Comparison of ENCODE assay signal across 23 cellular contexts in genomic region chr7:29207023-29207422, GRCh38. TPM values are rescaled to one million over a fixed set of nuclear protein-coding genes. Genes with fewer than 3 reads are reported as not detected.
DNase-seq lines count a peak whose midpoint lies in the region; ATAC-seq lines count a peak whose summit lies in the region.
"Had no signal": no experiment of that assay in that cellular context is flagged by ENCODE, and none has a peak within 500 bp of the region (broad histone marks: within the 10 kb centered on the region; RNA-seq: fewer than 3 reads in every experiment).

No MANE protein-coding gene starts in this region.

- peak; percentile 6 to 12 for DNase-seq in AML-193 (lab: John Stamatoyannopoulos, UW)
- DNase-seq in CD8-positive, alpha-beta memory T cell, result no peak
- peak; percentile 44 to 68 for DNase-seq in NOMO-1 (lab: John Stamatoyannopoulos, UW; ENCODE audit: unreplicated experiment in 2 of 2)
- no peak for DNase-seq in effector memory CD8-positive, alpha-beta T cell
- DNase-seq in AG08396 (ENCODE audit: low spot score), result no peak
- no peak for DNase-seq in ecto neural progenitor cell (ENCODE audit: low spot score)
- no peak for DNase-seq in kidney glomerular epithelial cell (lab: John Stamatoyannopoulos, UW)
- DNase-seq: activated naive CD8-positive, alpha-beta T cell treated with anti-CD3 and anti-CD28 coated beads, Interleukin-2, amount 50 U/mL, for 24 hours; body of pancreas; CD4-positive, alpha-beta memory T cell; DMS79; effector memory CD4-positive, alpha-beta T cell; islet precursor cell; Karpas-422; NCI-H1105; NCI-H2029 treated with DMSO at 0.1 percent for 48 hours; NCI-H345; stimulated activated CD4-positive, alpha-beta T cell treated with anti-CD3 and anti-CD28 coated beads, Interleukin-4, amount 100 ng/mL, for 24 hours; tibial artery had no signal

- H3K36me3 Mint-ChIP-seq in CD8-positive, alpha-beta memory T cell, result no peaks in the 10 kb centered on the region
- no peaks in the 10 kb centered on the region for H3K36me3 Mint-ChIP-seq in effector memory CD8-positive, alpha-beta T cell (ENCODE audit: insufficient read depth)
- H3K36me3 Mint-ChIP-seq: CD4-positive, alpha-beta memory T cell had no signal

- H3K4me3 Mint-ChIP-seq in CD8-positive, alpha-beta memory T cell, result peak overlapping the region in 1 of 7 donors; percentile 49
- H3K4me3 Mint-ChIP-seq in effector memory CD8-positive, alpha-beta T cell, result peak overlapping the region in 1 of 2 donors; percentile 13
- H3K4me3 Mint-ChIP-seq: activated naive CD8-positive, alpha-beta T cell treated with anti-CD3 and anti-CD28 coated beads, Interleukin-2, amount 50 U/mL, for 24 hours; CD4-positive, alpha-beta memory T cell; stimulated activated naive CD8-positive, alpha-beta T cell treated with anti-CD3 and anti-CD28 coated beads, Interleukin-15, Interleukin-2, amounts not matched to agents 100 ng/mL and 50 ng/mL, for 24 hours had no signal

- H3K9me3 ChIP-seq in CD8-positive, alpha-beta memory T cell (ENCODE audit: low read length), result no peaks in the 10 kb centered on the region
- H3K9me3 ChIP-seq: body of pancreas, tibial artery had no signal

- ATAC-seq in effector memory CD8-positive, alpha-beta T cell (replicated peaks), result peak; percentile 14
- ATAC-seq in GM21723 (IDR thresholded peaks at IDR 0.05; ENCODE audit: unreplicated experiment), result no peak
- ATAC-seq: activated CD4-positive, CD25-positive, alpha-beta regulatory T cell treated with anti-CD3 and anti-CD28 coated beads, Interleukin-2, amount 50 U/mL, for 24 hours had no signal

- no peak overlapping the region for H3K4me3 ChIP-seq in CD8-positive, alpha-beta memory T cell (ENCODE audit: low read length)
- H3K4me3 ChIP-seq: body of pancreas, tibial artery had no signal

- CTCF ChIA-PET in CD8-positive, alpha-beta memory T cell (lab: Charles Lee), result interaction anchor here (1.2 kb wide), 1 partner anchor 17 kb away, joined by 3 read pairs; no protein-coding TSS in a partner anchor

- peaks cover 37 to 57% (median 54%) of the 10 kb centered on the region in 3 donors for H3K4me1 Mint-ChIP-seq in CD8-positive, alpha-beta memory T cell
- peaks cover 26 to 39% of the 10 kb centered on the region in 2 donors for H3K4me1 Mint-ChIP-seq in effector memory CD8-positive, alpha-beta T cell (ENCODE audit: low read depth in 2 of 2)

- H3K4me1 ChIP-seq in CD8-positive, alpha-beta memory T cell (ENCODE audit: insufficient read depth, low read length), result peaks cover 12% of the 10 kb centered on the region
- H3K4me1 ChIP-seq: tibial artery had no signal

- no peaks in the 10 kb centered on the region for H3K27me3 ChIP-seq in CD8-positive, alpha-beta memory T cell (ENCODE audit: insufficient read depth, low read length, poor library complexity, severe bottlenecking)
- H3K27me3 ChIP-seq: body of pancreas had no signal

- no peaks in the 10 kb centered on the region for H3K9me3 Mint-ChIP-seq in CD8-positive, alpha-beta memory T cell
- H3K9me3 Mint-ChIP-seq in effector memory CD8-positive, alpha-beta T cell, result no peaks in the 10 kb centered on the region
- H3K9me3 Mint-ChIP-seq: activated naive CD8-positive, alpha-beta T cell treated with anti-CD3 and anti-CD28 coated beads, Interleukin-2, amount 50 U/mL, for 24 hours; activated T-helper 2 cell treated with anti-CD3 and anti-CD28 coated beads, Interferon-gamma antibody, Interleukin-2, Interleukin-4, amounts not matched to agents 10 μg/mL and 5 μg/mL and 100 μg/mL, durations not matched to agents 14 hours and 24 hours and 36 hours; stimulated activated naive CD8-positive, alpha-beta T cell treated with anti-CD3 and anti-CD28 coated beads, Interleukin-15, Interleukin-2, amounts not matched to agents 100 ng/mL and 50 ng/mL, for 24 hours had no signal

- no peaks in the 10 kb centered on the region for H3K36me3 ChIP-seq in CD8-positive, alpha-beta memory T cell (ENCODE audit: insufficient read depth, low read length)
- H3K36me3 ChIP-seq: tibial artery had no signal

- H3K27ac Mint-ChIP-seq in CD8-positive, alpha-beta memory T cell, result peak overlapping the region in 5 of 8 donors; percentile 2 to 63 (median 20)
- H3K27ac Mint-ChIP-seq in effector memory CD8-positive, alpha-beta T cell, result peak overlapping the region in 1 of 2 donors; percentile 17
- H3K27ac Mint-ChIP-seq: activated naive CD8-positive, alpha-beta T cell treated with anti-CD3 and anti-CD28 coated beads, Interleukin-2, amount 50 U/mL, for 24 hours; activated T-helper 2 cell treated with anti-CD3 and anti-CD28 coated beads, Interferon-gamma antibody, Interleukin-2, Interleukin-4, amounts not matched to agents 10 μg/mL and 5 μg/mL and 100 μg/mL, durations not matched to agents 14 hours and 24 hours and 36 hours; CD4-positive, alpha-beta memory T cell; stimulated activated naive CD8-positive, alpha-beta T cell treated with anti-CD3 and anti-CD28 coated beads, Interleukin-15, Interleukin-2, amounts not matched to agents 100 ng/mL and 50 ng/mL, for 24 hours had no signal

- POLR2A ChIA-PET in CD8-positive, alpha-beta memory T cell (lab: Charles Lee), result no interaction called here

- H3K27me3 Mint-ChIP-seq in CD8-positive, alpha-beta memory T cell, result no peaks in the 10 kb centered on the region
- H3K27me3 Mint-ChIP-seq in effector memory CD8-positive, alpha-beta T cell, result no peaks in the 10 kb centered on the region
- H3K27me3 Mint-ChIP-seq: activated naive CD8-positive, alpha-beta T cell treated with anti-CD3 and anti-CD28 coated beads, Interleukin-2, amount 50 U/mL, for 24 hours; stimulated activated naive CD8-positive, alpha-beta T cell treated with anti-CD3 and anti-CD28 coated beads, Interleukin-15, Interleukin-2, amounts not matched to agents 100 ng/mL and 50 ng/mL, for 24 hours had no signal

- no peak overlapping the region for H3K27ac ChIP-seq in CD8-positive, alpha-beta memory T cell (ENCODE audit: low read depth, low read length)
- H3K27ac ChIP-seq: tibial artery had no signal

RNA-seq across cellular contexts. Expression of gene CHN2, which starts 12.4 kb away (rescaled TPM):
- total RNA-seq in CD8-positive, alpha-beta memory T cell, result 1 to 10 TPM; 4.1 to 5.3 TPM
- polyA plus RNA-seq in CD8-positive, alpha-beta memory T cell, result 30.4 TPM

Comparison
In these comparisons a context has a peak if more than half of its experiments do, and no peak if none do; other contexts are left out.
1. DNase-seq: peak in AML-193 (2 of 2) and NOMO-1 (2 of 2); none in CD8-positive, alpha-beta memory T cell (0 of 5), effector memory CD8-positive, alpha-beta T cell (0 of 3), AG08396 (single experiment), ecto neural progenitor cell (single experiment) and kidney glomerular epithelial cell (single experiment).